In genomic region chr2:216503697-216504375, GRCh38 we compare ENCODE assay signal across 20 cellular contexts. TPM values are rescaled to one million over a fixed set of nuclear protein-coding genes. Genes with fewer than 3 reads are reported as not detected.
DNase-seq lines count a peak whose midpoint lies in the region; ATAC-seq, FAIRE-seq and TF ChIP-seq lines count a peak whose summit lies in the region.
"Had no signal": no experiment of that assay in that cellular context is flagged by ENCODE, and none has a peak within 500 bp of the region (broad histone marks: within the 10 kb centered on the region; RNA-seq: fewer than 3 reads in every experiment).

No MANE protein-coding gene starts in this region.

- ATAC-seq in IMR-90 (ENCODE audit: low read depth) = no peak
- ATAC-seq in GM12878 = no peak
- ATAC-seq in gastroesophageal sphincter = no peak
- ATAC-seq in stimulated activated memory B cell treated with anti-CD40 and anti-IgM and Interleukin-4, amounts not matched to agents 10 μg/mL and 1 μg/mL and 100 μg/mL, for 72 hours = no peak
- ATAC-seq: activated CD4-positive, CD25-positive, alpha-beta regulatory T cell treated with anti-CD3 and anti-CD28 coated beads, Interleukin-2, amount 50 U/mL, for 24 hours had no signal

- peaks cover 2% of the 10 kb centered on the region; the same call in 1 of the 2 replicates for H3K4me1 ChIP-seq in IMR-90 (ENCODE audit: control insufficient read depth, insufficient read depth, low read length)
- peaks cover 7% of the 10 kb centered on the region; the same call in 1 of the 2 replicates for H3K4me1 ChIP-seq in GM12878 (ENCODE audit: control insufficient read depth, insufficient read depth, low read length)
- peaks cover 5 to 41% (median 8%) of the 10 kb centered on the region in 3 donors for H3K4me1 ChIP-seq in gastroesophageal sphincter
- H3K4me1 ChIP-seq in uterus = peaks cover 0 to 17% of the 10 kb centered on the region in 2 donors

- peak overlapping the region; percentile 70 for H3K23ac ChIP-seq in IMR-90 (ENCODE audit: low read depth, low read length)

- no peak overlapping the region for H3K4me3 Mint-ChIP-seq in activated naive CD4-positive, alpha-beta T cell treated with anti-CD3 and anti-CD28 coated beads, Interleukin-2, amount 10 ng/mL, durations not matched to agents 7 days and 5 days
- no peak overlapping the region for H3K4me3 Mint-ChIP-seq in osteocyte (ENCODE audit: unreplicated experiment)
- H3K4me3 Mint-ChIP-seq in stimulated activated memory B cell treated with anti-CD40 and anti-IgM and Interleukin-4, amounts not matched to agents 10 μg/mL and 1 μg/mL and 100 μg/mL, for 72 hours = no peak overlapping the region

- no peaks in the 10 kb centered on the region for H3K9me3 ChIP-seq in IMR-90 (ENCODE audit: control insufficient read depth, insufficient read depth, low read length)
- no peaks in the 10 kb centered on the region; the same call in 2 of the 3 replicates for H3K9me3 ChIP-seq in GM12878 (replicated peaks; ENCODE audit: control insufficient read depth, insufficient read depth, low read length)
- no peaks in the 10 kb centered on the region for H3K9me3 ChIP-seq in gastroesophageal sphincter
- H3K9me3 ChIP-seq in uterus = no peaks in the 10 kb centered on the region
- H3K9me3 ChIP-seq: spleen had no signal

- H3K36me3 ChIP-seq in IMR-90 (ENCODE audit: control insufficient read depth, insufficient read depth, low read length) (peaks cover 49% of the 10 kb centered on the region), GM12878 (ENCODE audit: control insufficient read depth in 2 of 2, insufficient read depth in 2 of 2, low read length in 1 of 2) (peaks cover 10 to 51% of the 10 kb centered on the region in 2 experiments), gastroesophageal sphincter (peaks cover 0 to 70% of the 10 kb centered on the region in 2 donors), uterus (no peaks in the 10 kb centered on the region)

- TF ChIP-seq POLR2A in IMR-90 (IDR thresholded peaks at IDR 0.05; ENCODE audit: low read depth, low read length) (peak; percentile 19; the same call in 1 of the 2 replicates), GM12878 (IDR thresholded peaks at IDR 0.05; ENCODE audit: low read depth, low read length) (no peak), gastroesophageal sphincter (IDR thresholded peaks at IDR 0.05) (no peak), uterus (IDR thresholded peaks at IDR 0.05) (no peak)

- SMC1A ChIA-PET in GM12878 (lab: Charles Lee; ENCODE audit: uncharacterized antibody, unreplicated experiment) = interaction anchor here (0.9 kb wide), 1 partner anchor 12 kb away, joined by 3 read pairs; no protein-coding TSS in a partner anchor

- H4K5ac ChIP-seq in IMR-90 (ENCODE audit: low read depth, low read length) = no peak overlapping the region

- H4K91ac ChIP-seq in IMR-90 (ENCODE audit: insufficient read depth, low read depth, low read length) = no peak overlapping the region

- H2AK5ac ChIP-seq in IMR-90 (ENCODE audit: low read depth, low read length) = no peak overlapping the region

- no peak for TF ChIP-seq EP300 in GM12878 (IDR thresholded peaks at IDR 0.05; ENCODE audit: borderline replicate concordance in 1 of 2, control insufficient read depth in 1 of 2, low read depth in 2 of 2, low read length in 2 of 2)
- TF ChIP-seq EP300 in gastroesophageal sphincter (IDR thresholded peaks at IDR 0.05) = no peak

- no peak overlapping the region for H3K9ac ChIP-seq in IMR-90 (ENCODE audit: low read depth, low read length)
- H3K9ac ChIP-seq in GM12878 (ENCODE audit: control insufficient read depth, insufficient read depth, low read length) = no peak overlapping the region; the same call in 1 of the 2 replicates

- H3K56ac ChIP-seq in IMR-90 (ENCODE audit: extremely low read depth, insufficient read depth, low read length) = no peak overlapping the region

- H3K4me3 ChIP-seq in IMR-90 (ENCODE audit: insufficient read depth, low read depth, low read length) = no peak overlapping the region
- no peak overlapping the region for H3K4me3 ChIP-seq in GM12878
- H3K4me3 ChIP-seq in gastroesophageal sphincter = no peak overlapping the region
- H3K4me3 ChIP-seq in uterus = no peak overlapping the region
- H3K4me3 ChIP-seq: spleen had no signal

- no peak overlapping the region for H2AK9ac ChIP-seq in IMR-90 (replicated peaks; ENCODE audit: low read depth, low read length, poor library complexity)

- in situ Hi-C loops in IMR-90 (cut with MboI; ENCODE audit: low sequenced_read_pairs) = loop anchor here (25.0 kb wide), 1 partner anchor 1008 kb away; no protein-coding TSS in a partner anchor
- in situ Hi-C loops in GM12878 (cut with MboI) = no loop called here

- intact Hi-C loops in IMR-90 (cut with micrococcal nuclease) (no loop called here), GM12878 (cut with micrococcal nuclease; ENCODE audit: unreplicated experiment) (loop anchor here (10.0 kb wide), 1 partner anchor 389 kb away; no protein-coding TSS in a partner anchor), uterus (cut with DNase I; ENCODE audit: low total_unique reads) (no loop called here)

- H4K20me1 ChIP-seq in IMR-90 (ENCODE audit: insufficient read depth, low read length) = peaks cover 69% of the 10 kb centered on the region
- peaks cover 4% of the 10 kb centered on the region; the same call in 1 of the 2 replicates for H4K20me1 ChIP-seq in GM12878 (ENCODE audit: control insufficient read depth, insufficient read depth)

- TF ChIP-seq RAD21 in IMR-90 (IDR thresholded peaks at IDR 0.05; ENCODE audit: low read length) (no peak), GM12878 (IDR thresholded peaks at IDR 0.05; ENCODE audit: insufficient read depth, low read depth, low read length) (no peak)

- H2BK120ac ChIP-seq in IMR-90 (ENCODE audit: low read depth, low read length) = no peak overlapping the region

- H3K18ac ChIP-seq in IMR-90 (ENCODE audit: low read depth, low read length) = no peak overlapping the region

- H3K27ac Mint-ChIP-seq in activated naive CD4-positive, alpha-beta T cell treated with anti-CD3 and anti-CD28 coated beads, Interleukin-2, amount 10 ng/mL, durations not matched to agents 7 days and 5 days = peak overlapping the region; percentile 8
- H3K27ac Mint-ChIP-seq in osteocyte (ENCODE audit: unreplicated experiment) = peak overlapping the region; percentile 33
- no peak overlapping the region for H3K27ac Mint-ChIP-seq in stimulated activated memory B cell treated with anti-CD40 and anti-IgM and Interleukin-4, amounts not matched to agents 10 μg/mL and 1 μg/mL and 100 μg/mL, for 72 hours

- CTCF ChIA-PET in activated naive CD4-positive, alpha-beta T cell treated with anti-CD3 and anti-CD28 coated beads, Interleukin-2, amount 10 ng/mL, durations not matched to agents 7 days and 5 days (lab: Charles Lee) = interaction anchor here (0.8 kb wide), 1 partner anchor 15 kb away, joined by 3 read pairs; no protein-coding TSS in a partner anchor
- CTCF ChIA-PET in IMR-90 (lab: Yijun Ruan, JAX) = no interaction called here
- CTCF ChIA-PET in GM12878 (lab: Yijun Ruan, JAX) = interaction anchor here (0.5 to 1.1 kb wide), 4 partner anchors 9 to 321 kb away, joined by 3 read pairs; no protein-coding TSS in a partner anchor

- dilution Hi-C loops in IMR-90 (cut with HindIII; ENCODE audit: low sequenced_read_pairs, unreplicated experiment) = loop anchor here (25.0 kb wide), 2 partner anchors 158 to 1008 kb away; no protein-coding TSS in a partner anchor

- no peaks in the 10 kb centered on the region for H3K27me3 Mint-ChIP-seq in activated naive CD4-positive, alpha-beta T cell treated with anti-CD3 and anti-CD28 coated beads, Interleukin-2, amount 10 ng/mL, durations not matched to agents 7 days and 5 days
- H3K27me3 Mint-ChIP-seq in osteocyte (ENCODE audit: unreplicated experiment) = no peaks in the 10 kb centered on the region
- H3K27me3 Mint-ChIP-seq in stimulated activated memory B cell treated with anti-CD40 and anti-IgM and Interleukin-4, amounts not matched to agents 10 μg/mL and 1 μg/mL and 100 μg/mL, for 72 hours = no peaks in the 10 kb centered on the region

- no peak for TF ChIP-seq CTCF in IMR-90 (conservative IDR thresholded peaks at IDR 0.05; ENCODE audit: low read depth, low read length)
- no peak for TF ChIP-seq CTCF in GM12878 (IDR thresholded peaks at IDR 0.05 in 2 of 3, conservative IDR thresholded peaks at IDR 0.05 in 1 of 3; ENCODE audit: control insufficient read depth in 2 of 3, extremely low read depth in 1 of 3, insufficient read depth in 1 of 3, low read depth in 3 of 3, low read length in 3 of 3)
- no peak for TF ChIP-seq CTCF in osteocyte (IDR thresholded peaks at IDR 0.05)
- no peak for TF ChIP-seq CTCF in gastroesophageal sphincter (IDR thresholded peaks at IDR 0.05)
- no peak for TF ChIP-seq CTCF in uterus (IDR thresholded peaks at IDR 0.05)

- peaks cover 19% of the 10 kb centered on the region for H3K9me1 ChIP-seq in IMR-90 (ENCODE audit: insufficient read depth, low read length)

- H3K27ac ChIP-seq in IMR-90 (ENCODE audit: insufficient read depth, low read length) (no peak overlapping the region), GM12878 (ENCODE audit: control insufficient read depth, insufficient read depth) (no peak overlapping the region), gastroesophageal sphincter (peak overlapping the region in 1 of 4 donors; percentile 6), uterus (no peak overlapping the region)

- FAIRE-seq in GM12878 (lab: Jason Lieb, UNC) = no peak
- FAIRE-seq: endometrium, islet of Langerhans had no signal

- DNase-seq in activated naive CD4-positive, alpha-beta T cell treated with anti-CD3 and anti-CD28 coated beads, Interleukin-2, amount 10 ng/mL, durations not matched to agents 7 days and 5 days = no peak
- DNase-seq in activated naive CD4-positive, alpha-beta T cell treated with anti-CD3 and anti-CD28 coated beads, Interleukin-2, amount 50 U/mL, for 16 hours = no peak
- no peak for DNase-seq in IMR-90
- DNase-seq in GM12878 (ENCODE audit: low read depth, low spot score) = no peak
- no peak for DNase-seq in osteocyte (ENCODE audit: extremely low spot score, unreplicated experiment)
- DNase-seq in uterus = no peak
- DNase-seq: activated gamma-delta T cell; AML-193; central memory CD4-positive, alpha-beta T cell; DMS79 treated with DMSO at 0.1 percent for 48 hours; NCI-H146; NCI-H446; posterior cingulate gyrus; spleen; substantia nigra had no signal

- peaks cover 70% of the 10 kb centered on the region for H3K36me3 Mint-ChIP-seq in activated naive CD4-positive, alpha-beta T cell treated with anti-CD3 and anti-CD28 coated beads, Interleukin-2, amount 10 ng/mL, durations not matched to agents 7 days and 5 days
- peaks cover 64% of the 10 kb centered on the region for H3K36me3 Mint-ChIP-seq in osteocyte (ENCODE audit: unreplicated experiment)
- peaks cover 84% of the 10 kb centered on the region for H3K36me3 Mint-ChIP-seq in stimulated activated memory B cell treated with anti-CD40 and anti-IgM and Interleukin-4, amounts not matched to agents 10 μg/mL and 1 μg/mL and 100 μg/mL, for 72 hours

- no peak overlapping the region for H3K14ac ChIP-seq in IMR-90 (replicated peaks; ENCODE audit: low read depth, low read length)

- no CpG with 5 or more reads among the region's 5 CpGs for WGBS in IMR-90 (ENCODE audit: extremely low coverage in 2 of 2, insufficient read length in 1 of 2), 2 experiments
- 52% methylated on average over 5 of the region's 5 CpGs for WGBS in GM12878 (ENCODE audit: insufficient coverage, insufficient replicate concordance, low lambda C conversion rate, missing lambda C conversion rate)
- WGBS in gastroesophageal sphincter (ENCODE audit: low coverage in 1 of 2), 2 donors = 38 to 41% methylated on average over 4 of the region's 5 CpGs

- no peak overlapping the region for H2BK20ac ChIP-seq in IMR-90 (ENCODE audit: low read depth, low read length)

- H2BK5ac ChIP-seq in IMR-90 (ENCODE audit: low read depth, low read length, poor library complexity, severe bottlenecking) = no peak overlapping the region

- H3K9me3 Mint-ChIP-seq in activated naive CD4-positive, alpha-beta T cell treated with anti-CD3 and anti-CD28 coated beads, Interleukin-2, amount 10 ng/mL, durations not matched to agents 7 days and 5 days = no peaks in the 10 kb centered on the region
- no peaks in the 10 kb centered on the region for H3K9me3 Mint-ChIP-seq in osteocyte (ENCODE audit: unreplicated experiment)
- H3K9me3 Mint-ChIP-seq in stimulated activated memory B cell treated with anti-CD40 and anti-IgM and Interleukin-4, amounts not matched to agents 10 μg/mL and 1 μg/mL and 100 μg/mL, for 72 hours = no peaks in the 10 kb centered on the region

- peaks cover 42% of the 10 kb centered on the region for H3K79me2 ChIP-seq in GM12878 (ENCODE audit: control insufficient read depth, insufficient read depth, low read length)

- peaks cover 39% of the 10 kb centered on the region for H3K4me1 Mint-ChIP-seq in activated naive CD4-positive, alpha-beta T cell treated with anti-CD3 and anti-CD28 coated beads, Interleukin-2, amount 10 ng/mL, durations not matched to agents 7 days and 5 days
- H3K4me1 Mint-ChIP-seq in osteocyte (ENCODE audit: unreplicated experiment) = peaks cover 31% of the 10 kb centered on the region
- peaks cover 48% of the 10 kb centered on the region for H3K4me1 Mint-ChIP-seq in stimulated activated memory B cell treated with anti-CD40 and anti-IgM and Interleukin-4, amounts not matched to agents 10 μg/mL and 1 μg/mL and 100 μg/mL, for 72 hours

- H2BK15ac ChIP-seq in IMR-90 (ENCODE audit: low read depth, low read length) = no peak overlapping the region

- BruUV-seq in IMR-90 (replicated peaks; lab: Mats Ljungman, UMichigan) (no TSS peak), GM12878 (replicated peaks; lab: Mats Ljungman, UMichigan) (no TSS peak)

- H2AFZ ChIP-seq in IMR-90 (replicated peaks; ENCODE audit: low read length, poor library complexity) (no peak overlapping the region), GM12878 (ENCODE audit: control insufficient read depth, low read depth, low read length) (no peak overlapping the region)

- no peak overlapping the region for H3K4me2 ChIP-seq in IMR-90 (ENCODE audit: low read depth, low read length)
- peak overlapping the region; percentile 23; the same call in 1 of the 2 replicates for H3K4me2 ChIP-seq in GM12878 (ENCODE audit: control insufficient read depth, insufficient read depth)

- no peak overlapping the region for H4K8ac ChIP-seq in IMR-90 (ENCODE audit: low read depth in 2 of 2, low read length in 2 of 2)

- peaks cover 41 to 76% of the 10 kb centered on the region in 2 experiments for H3K79me1 ChIP-seq in IMR-90 (ENCODE audit: low read depth in 1 of 2, low read length in 2 of 2)

- H3K27me3 ChIP-seq in IMR-90 (ENCODE audit: control insufficient read depth, insufficient read depth, low read length) (no peaks in the 10 kb centered on the region), GM12878 (replicated peaks in 1 of 2; ENCODE audit: control insufficient read depth in 2 of 2, insufficient read depth in 2 of 2, low read length in 1 of 2) (no peaks in the 10 kb centered on the region), gastroesophageal sphincter (no peaks in the 10 kb centered on the region), uterus (no peaks in the 10 kb centered on the region)
- H3K27me3 ChIP-seq: spleen had no signal

- H3K4ac ChIP-seq in IMR-90 (ENCODE audit: low read depth, low read length) = no peak overlapping the region

- RAD21 ChIA-PET in GM12878 (lab: Charles Lee; ENCODE audit: unreplicated experiment) = no interaction called here

- POLR2A ChIA-PET in IMR-90 (lab: Charles Lee; ENCODE audit: unreplicated experiment) (no interaction called here), GM12878 (lab: Charles Lee) (no interaction called here)

RNA-seq across cellular contexts. Expression of gene RPL37A, which starts 5.2 kb away (rescaled TPM):
- total RNA-seq in IMR-90 (2012; rRNA removed) = 341 and 804 TPM in 2 replicates
- 1,504 and 1,572 TPM in 2 replicates for polyA plus RNA-seq in IMR-90 (2012; rRNA removed)
- 2,705 and 5,319 TPM in 2 replicates for polyA plus RNA-seq in IMR-90 (2012; cell fraction: cytosol; rRNA removed)
- polyA plus RNA-seq in IMR-90 (2012; cell fraction: nucleus; rRNA removed; ENCODE audit: low replicate concordance) = 530 and 1,168 TPM in 2 replicates
- total RNA-seq in GM12878 (2013; cell fraction: nucleolus; rRNA removed) = 278 and 283 TPM in 2 replicates
- total RNA-seq in GM12878 (2014; rRNA removed) = 5,309 and 5,362 TPM in 2 replicates
- 6,854 and 6,909 TPM in 2 replicates for total RNA-seq in GM12878 (2014; rRNA removed; fragmentation: Illumina TruSeq; extraction: Trizol)
- 4,280 and 4,544 TPM in 2 replicates for total RNA-seq in GM12878 (2021)
- 2,141 TPM for polyA plus RNA-seq in GM12878 (2011; ENCODE audit: low read depth)
- polyA plus RNA-seq in GM12878 (2011; rRNA removed) = 3,166 and 4,373 TPM in 2 replicates
- polyA plus RNA-seq in GM12878 (2011; cell fraction: cytosol; rRNA removed) = 2,379 and 2,532 TPM in 2 replicates
- 721 and 1,775 TPM in 2 replicates for polyA plus RNA-seq in GM12878 (2011; cell fraction: nucleus; rRNA removed)
- polyA plus RNA-seq in GM12878 (2012) = 10,399 and 10,670 TPM in 2 replicates
- 6,507 and 6,854 TPM in 2 replicates for polyA plus RNA-seq in GM12878 (2014; fragmentation: Illumina TruSeq; extraction: Trizol)
- 1,000 to 10,000 TPM; 4,917 to 6,297 TPM for polyA plus RNA-seq in GM12878 (2014; fragmentation: Nextera tagmentation; extraction: Ambion mirVana)
- polyA plus RNA-seq in GM12878 (2014; rRNA removed) = 5,304 and 6,998 TPM in 2 replicates
- polyA plus RNA-seq in GM12878 (2016; fragmentation: Nextera tagmentation; extraction: Ambion mirVana) = 1,000 to 10,000 TPM; 2,847 to 3,044 TPM
- 670 and 1,130 TPM in 2 replicates for polyA minus RNA-seq in GM12878 (2011; rRNA and poly(A)+ RNA removed)
- 813 and 892 TPM in 2 replicates for polyA minus RNA-seq in GM12878 (2011; cell fraction: cytosol; rRNA and poly(A)+ RNA removed)
- polyA minus RNA-seq in GM12878 (2011; cell fraction: nucleus; rRNA and poly(A)+ RNA removed) = 231 and 314 TPM in 2 replicates
- total RNA-seq in osteocyte = 2,580 and 2,608 TPM in 2 replicates
- 1,000 to 10,000 TPM; 1,140 to 1,987 (median 1,653) TPM for total RNA-seq in gastroesophageal sphincter
- 1,000 to 10,000 TPM in 3 of 4 donors, 100 to 1,000 TPM in 1; 716 to 2,917 (median 2,308) TPM for total RNA-seq in uterus
